Comparison of ENCODE assay signal across 1 cellular context in genomic region chr4:6574747-6575502, GRCh38.
TF ChIP-seq lines count a peak whose summit lies in the region.

Gene MAN2B2 (plus strand): TSS chr4:6575189. CDS start chr4:6575211, 22 bp downstream.

TF ChIP-seq in WTC11, 78 proteins besides CTCF, POLR2A, EP300 and RAD21 (continued from another document):
- 0 out of 2 replicates have a peak, but pooled peaks have one; percentile 12 for TF ChIP-seq GABPB1 (CRISPR knock-in tag; IDR thresholded peaks at IDR 0.05)
- no peak for TF ChIP-seq KAT7 (CRISPR knock-in tag; IDR thresholded peaks at IDR 0.05; ENCODE audit: borderline replicate concordance)
- TF ChIP-seq ZBTB21 (CRISPR knock-in tag; IDR thresholded peaks at IDR 0.05; ENCODE audit: borderline replicate concordance): no peak
- no peak for TF ChIP-seq ZNF263 (CRISPR knock-in tag; IDR thresholded peaks at IDR 0.05; ENCODE audit: low read depth)
